ENCODE assay signal across 1 cellular context in the genomic region with DNA sequence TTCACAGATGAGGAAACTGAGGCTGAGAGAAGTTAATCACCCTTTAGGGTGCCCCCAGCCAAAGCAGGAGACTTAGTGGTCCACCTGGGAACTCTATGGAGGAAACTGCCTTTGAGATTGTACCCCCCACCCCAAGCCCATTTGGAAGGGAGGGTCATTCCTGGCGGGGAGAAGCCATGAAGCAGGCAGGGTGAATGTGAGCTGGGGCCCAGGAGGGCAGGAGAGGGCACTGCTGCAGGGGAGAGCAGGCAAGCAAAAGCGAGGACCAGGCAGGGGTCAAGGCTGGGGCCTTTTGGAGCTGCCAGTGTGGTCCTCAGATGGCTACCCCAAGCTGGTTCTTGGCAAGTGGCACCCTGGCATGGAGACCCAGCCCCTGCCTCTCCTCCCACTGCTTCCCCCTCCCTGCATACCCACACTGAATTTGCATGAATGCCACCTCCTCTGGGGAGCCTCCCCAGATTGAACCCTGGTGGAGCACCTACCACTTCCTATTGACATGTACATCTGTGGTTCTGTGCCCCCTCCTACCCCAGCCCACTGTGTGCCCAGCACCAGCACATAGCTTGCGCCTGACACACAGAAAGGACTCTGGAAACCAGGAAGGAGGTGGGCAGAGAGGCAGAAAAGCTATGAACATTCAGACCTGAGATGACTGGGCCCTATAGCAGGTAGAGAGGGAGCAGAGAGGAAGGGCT.
TF ChIP-seq lines count a peak whose summit lies in the region.

No MANE protein-coding gene starts in this region.

TF ChIP-seq in H1, 55 proteins besides CTCF, POLR2A, EP300 and RAD21:
- TF ChIP-seq, protein P1, sequence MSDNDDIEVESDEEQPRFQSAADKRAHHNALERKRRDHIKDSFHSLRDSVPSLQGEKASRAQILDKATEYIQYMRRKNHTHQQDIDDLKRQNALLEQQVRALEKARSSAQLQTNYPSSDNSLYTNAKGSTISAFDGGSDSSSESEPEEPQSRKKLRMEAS (IDR thresholded peaks at IDR 0.05): no peak
- TF ChIP-seq, protein P2, sequence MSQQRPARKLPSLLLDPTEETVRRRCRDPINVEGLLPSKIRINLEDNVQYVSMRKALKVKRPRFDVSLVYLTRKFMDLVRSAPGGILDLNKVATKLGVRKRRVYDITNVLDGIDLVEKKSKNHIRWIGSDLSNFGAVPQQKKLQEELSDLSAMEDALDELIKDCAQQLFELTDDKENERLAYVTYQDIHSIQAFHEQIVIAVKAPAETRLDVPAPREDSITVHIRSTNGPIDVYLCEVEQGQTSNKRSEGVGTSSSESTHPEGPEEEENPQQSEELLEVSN (IDR thresholded peaks at IDR 0.05): no peak
- TF ChIP-seq RXRA (IDR thresholded peaks at IDR 0.05; ENCODE audit: insufficient read depth, low read depth, low read length) (no peak), SP4 (IDR thresholded peaks at IDR 0.05; ENCODE audit: low read length) (no peak), HDAC2 (IDR thresholded peaks at IDR 0.05; ENCODE audit: borderline replicate concordance in 1 of 2, low read depth in 2 of 2, low read length in 2 of 2) (no peak), JUN (IDR thresholded peaks at IDR 0.05; ENCODE audit: low read depth, low read length) (no peak), ZNF274 (IDR thresholded peaks at IDR 0.05; ENCODE audit: borderline replicate concordance, extremely low read depth, low read length) (no peak), RBBP5 (IDR thresholded peaks at IDR 0.05; ENCODE audit: borderline replicate concordance, low read depth, low read length) (no peak), KDM5A (IDR thresholded peaks at IDR 0.05; ENCODE audit: low read length) (no peak), ASH2L (IDR thresholded peaks at IDR 0.05; ENCODE audit: low read length) (no peak), CTBP2 (IDR thresholded peaks at IDR 0.05; ENCODE audit: borderline replicate concordance, insufficient read depth, insufficient read length, low read length) (no peak), SP2 (IDR thresholded peaks at IDR 0.05; ENCODE audit: low read length) (no peak), SIN3A (conservative IDR thresholded peaks at IDR 0.05 in 1 of 2, IDR thresholded peaks at IDR 0.05 in 1 of 2; ENCODE audit: low read depth in 1 of 2, low read length in 2 of 2) (no peak), POLR2AphosphoS5 (IDR thresholded peaks at IDR 0.05; ENCODE audit: low read depth, low read length) (no peak), BCL11A (IDR thresholded peaks at IDR 0.05; ENCODE audit: low read depth in 2 of 2, low read length in 2 of 2) (no peak)
- TF ChIP-seq, protein P3, sequence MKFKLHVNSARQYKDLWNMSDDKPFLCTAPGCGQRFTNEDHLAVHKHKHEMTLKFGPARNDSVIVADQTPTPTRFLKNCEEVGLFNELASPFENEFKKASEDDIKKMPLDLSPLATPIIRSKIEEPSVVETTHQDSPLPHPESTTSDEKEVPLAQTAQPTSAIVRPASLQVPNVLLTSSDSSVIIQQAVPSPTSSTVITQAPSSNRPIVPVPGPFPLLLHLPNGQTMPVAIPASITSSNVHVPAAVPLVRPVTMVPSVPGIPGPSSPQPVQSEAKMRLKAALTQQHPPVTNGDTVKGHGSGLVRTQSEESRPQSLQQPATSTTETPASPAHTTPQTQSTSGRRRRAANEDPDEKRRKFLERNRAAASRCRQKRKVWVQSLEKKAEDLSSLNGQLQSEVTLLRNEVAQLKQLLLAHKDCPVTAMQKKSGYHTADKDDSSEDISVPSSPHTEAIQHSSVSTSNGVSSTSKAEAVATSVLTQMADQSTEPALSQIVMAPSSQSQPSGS (IDR thresholded peaks at IDR 0.05; ENCODE audit: low read length): no peak
- TF ChIP-seq, protein P4, sequence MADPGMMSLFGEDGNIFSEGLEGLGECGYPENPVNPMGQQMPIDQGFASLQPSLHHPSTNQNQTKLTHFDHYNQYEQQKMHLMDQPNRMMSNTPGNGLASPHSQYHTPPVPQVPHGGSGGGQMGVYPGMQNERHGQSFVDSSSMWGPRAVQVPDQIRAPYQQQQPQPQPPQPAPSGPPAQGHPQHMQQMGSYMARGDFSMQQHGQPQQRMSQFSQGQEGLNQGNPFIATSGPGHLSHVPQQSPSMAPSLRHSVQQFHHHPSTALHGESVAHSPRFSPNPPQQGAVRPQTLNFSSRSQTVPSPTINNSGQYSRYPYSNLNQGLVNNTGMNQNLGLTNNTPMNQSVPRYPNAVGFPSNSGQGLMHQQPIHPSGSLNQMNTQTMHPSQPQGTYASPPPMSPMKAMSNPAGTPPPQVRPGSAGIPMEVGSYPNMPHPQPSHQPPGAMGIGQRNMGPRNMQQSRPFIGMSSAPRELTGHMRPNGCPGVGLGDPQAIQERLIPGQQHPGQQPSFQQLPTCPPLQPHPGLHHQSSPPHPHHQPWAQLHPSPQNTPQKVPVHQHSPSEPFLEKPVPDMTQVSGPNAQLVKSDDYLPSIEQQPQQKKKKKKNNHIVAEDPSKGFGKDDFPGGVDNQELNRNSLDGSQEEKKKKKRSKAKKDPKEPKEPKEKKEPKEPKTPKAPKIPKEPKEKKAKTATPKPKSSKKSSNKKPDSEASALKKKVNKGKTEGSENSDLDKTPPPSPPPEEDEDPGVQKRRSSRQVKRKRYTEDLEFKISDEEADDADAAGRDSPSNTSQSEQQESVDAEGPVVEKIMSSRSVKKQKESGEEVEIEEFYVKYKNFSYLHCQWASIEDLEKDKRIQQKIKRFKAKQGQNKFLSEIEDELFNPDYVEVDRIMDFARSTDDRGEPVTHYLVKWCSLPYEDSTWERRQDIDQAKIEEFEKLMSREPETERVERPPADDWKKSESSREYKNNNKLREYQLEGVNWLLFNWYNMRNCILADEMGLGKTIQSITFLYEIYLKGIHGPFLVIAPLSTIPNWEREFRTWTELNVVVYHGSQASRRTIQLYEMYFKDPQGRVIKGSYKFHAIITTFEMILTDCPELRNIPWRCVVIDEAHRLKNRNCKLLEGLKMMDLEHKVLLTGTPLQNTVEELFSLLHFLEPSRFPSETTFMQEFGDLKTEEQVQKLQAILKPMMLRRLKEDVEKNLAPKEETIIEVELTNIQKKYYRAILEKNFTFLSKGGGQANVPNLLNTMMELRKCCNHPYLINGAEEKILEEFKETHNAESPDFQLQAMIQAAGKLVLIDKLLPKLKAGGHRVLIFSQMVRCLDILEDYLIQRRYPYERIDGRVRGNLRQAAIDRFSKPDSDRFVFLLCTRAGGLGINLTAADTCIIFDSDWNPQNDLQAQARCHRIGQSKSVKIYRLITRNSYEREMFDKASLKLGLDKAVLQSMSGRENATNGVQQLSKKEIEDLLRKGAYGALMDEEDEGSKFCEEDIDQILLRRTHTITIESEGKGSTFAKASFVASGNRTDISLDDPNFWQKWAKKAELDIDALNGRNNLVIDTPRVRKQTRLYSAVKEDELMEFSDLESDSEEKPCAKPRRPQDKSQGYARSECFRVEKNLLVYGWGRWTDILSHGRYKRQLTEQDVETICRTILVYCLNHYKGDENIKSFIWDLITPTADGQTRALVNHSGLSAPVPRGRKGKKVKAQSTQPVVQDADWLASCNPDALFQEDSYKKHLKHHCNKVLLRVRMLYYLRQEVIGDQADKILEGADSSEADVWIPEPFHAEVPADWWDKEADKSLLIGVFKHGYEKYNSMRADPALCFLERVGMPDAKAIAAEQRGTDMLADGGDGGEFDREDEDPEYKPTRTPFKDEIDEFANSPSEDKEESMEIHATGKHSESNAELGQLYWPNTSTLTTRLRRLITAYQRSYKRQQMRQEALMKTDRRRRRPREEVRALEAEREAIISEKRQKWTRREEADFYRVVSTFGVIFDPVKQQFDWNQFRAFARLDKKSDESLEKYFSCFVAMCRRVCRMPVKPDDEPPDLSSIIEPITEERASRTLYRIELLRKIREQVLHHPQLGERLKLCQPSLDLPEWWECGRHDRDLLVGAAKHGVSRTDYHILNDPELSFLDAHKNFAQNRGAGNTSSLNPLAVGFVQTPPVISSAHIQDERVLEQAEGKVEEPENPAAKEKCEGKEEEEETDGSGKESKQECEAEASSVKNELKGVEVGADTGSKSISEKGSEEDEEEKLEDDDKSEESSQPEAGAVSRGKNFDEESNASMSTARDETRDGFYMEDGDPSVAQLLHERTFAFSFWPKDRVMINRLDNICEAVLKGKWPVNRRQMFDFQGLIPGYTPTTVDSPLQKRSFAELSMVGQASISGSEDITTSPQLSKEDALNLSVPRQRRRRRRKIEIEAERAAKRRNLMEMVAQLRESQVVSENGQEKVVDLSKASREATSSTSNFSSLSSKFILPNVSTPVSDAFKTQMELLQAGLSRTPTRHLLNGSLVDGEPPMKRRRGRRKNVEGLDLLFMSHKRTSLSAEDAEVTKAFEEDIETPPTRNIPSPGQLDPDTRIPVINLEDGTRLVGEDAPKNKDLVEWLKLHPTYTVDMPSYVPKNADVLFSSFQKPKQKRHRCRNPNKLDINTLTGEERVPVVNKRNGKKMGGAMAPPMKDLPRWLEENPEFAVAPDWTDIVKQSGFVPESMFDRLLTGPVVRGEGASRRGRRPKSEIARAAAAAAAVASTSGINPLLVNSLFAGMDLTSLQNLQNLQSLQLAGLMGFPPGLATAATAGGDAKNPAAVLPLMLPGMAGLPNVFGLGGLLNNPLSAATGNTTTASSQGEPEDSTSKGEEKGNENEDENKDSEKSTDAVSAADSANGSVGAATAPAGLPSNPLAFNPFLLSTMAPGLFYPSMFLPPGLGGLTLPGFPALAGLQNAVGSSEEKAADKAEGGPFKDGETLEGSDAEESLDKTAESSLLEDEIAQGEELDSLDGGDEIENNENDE (IDR thresholded peaks at IDR 0.05; ENCODE audit: insufficient replicate concordance, low read length): no peak
